ENCODE assay signal across 1 cellular context in genomic region chr14:56172074-56172473, GRCh38.
TF ChIP-seq lines count a peak whose summit lies in the region.

No MANE protein-coding gene starts in this region.

TF ChIP-seq in HepG2, 621 proteins besides CTCF, POLR2A, EP300 and RAD21:
- TF ChIP-seq SNAPC5 (CRISPR knock-in tag; IDR thresholded peaks at IDR 0.05; ENCODE audit: borderline replicate concordance) (no peak), ZNF12 (CRISPR knock-in tag; IDR thresholded peaks at IDR 0.05) (no peak), PPARG (CRISPR knock-in tag; conservative IDR thresholded peaks at IDR 0.05) (no peak), ZNF333 (CRISPR knock-in tag; IDR thresholded peaks at IDR 0.05; ENCODE audit: borderline replicate concordance) (no peak)
TF ChIP-seq in HepG2: peak in this region for 0.
